Comparison of ENCODE assay signal across 1 cellular context in genomic region chr4:128249787-128250668, GRCh38.
A peak's percentile ranks its signal among the peaks of the same experiment; 100 is the strongest.
TF ChIP-seq lines count a peak whose summit lies in the region.

No MANE protein-coding gene starts in this region.

TF ChIP-seq in HEK293, 187 proteins besides CTCF, POLR2A, EP300 and RAD21 (continued from another document):
- TF ChIP-seq ZNF518A (tag by site-specific recombination; conservative IDR thresholded peaks at IDR 0.05; ENCODE audit: low read depth), result peak; percentile 47
- TF ChIP-seq FEZF1 (tag by site-specific recombination; IDR thresholded peaks at IDR 0.05), result no peak
